1 cellular context compared by ENCODE assay signal in the genomic region with DNA sequence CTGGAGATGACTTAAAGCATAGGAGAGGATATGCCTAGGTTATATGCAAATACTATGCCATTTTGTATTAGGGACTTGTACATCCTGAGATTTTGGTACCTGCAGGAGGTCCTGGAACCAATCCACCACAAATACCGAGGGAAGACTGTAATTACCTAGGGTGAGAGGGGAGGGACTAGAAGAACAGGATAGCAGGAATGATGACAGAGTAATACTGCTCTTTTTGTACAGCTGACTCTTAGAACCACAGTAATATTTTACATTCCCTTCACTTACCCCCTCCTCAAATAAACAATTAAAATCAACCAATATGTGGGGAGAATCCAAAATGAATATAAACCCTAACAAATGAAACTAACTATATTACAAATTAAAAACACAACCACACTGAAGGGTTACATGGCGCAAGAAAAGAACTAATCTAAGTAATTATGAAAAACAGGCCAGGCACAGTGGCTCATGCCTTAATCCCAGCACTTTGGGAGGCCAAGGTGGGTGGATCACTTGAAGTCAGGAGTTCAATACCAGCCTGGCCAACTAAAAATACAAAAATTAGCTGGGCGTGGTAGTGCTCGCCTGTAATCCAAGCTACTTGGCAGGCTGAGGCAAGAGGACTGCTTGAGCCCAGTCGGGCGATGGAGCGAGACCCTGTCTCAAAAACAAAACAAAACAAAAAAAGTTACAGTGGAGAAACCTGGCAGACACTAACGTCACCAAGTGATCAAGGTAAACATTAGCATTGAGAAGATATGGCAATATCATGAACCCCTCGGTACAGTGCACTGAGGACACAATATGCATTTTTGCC.
TF ChIP-seq lines count a peak whose summit lies in the region.

No MANE protein-coding gene starts in this region.

TF ChIP-seq in HEK293, 187 proteins besides CTCF, POLR2A, EP300 and RAD21 (continued from another document):
- peak; percentile 60 for TF ChIP-seq PRDM10 (tag by site-specific recombination; IDR thresholded peaks at IDR 0.05)
- peak; percentile 46 for TF ChIP-seq ZNF335 (tag by site-specific recombination; conservative IDR thresholded peaks at IDR 0.05)
- TF ChIP-seq, protein P1, sequence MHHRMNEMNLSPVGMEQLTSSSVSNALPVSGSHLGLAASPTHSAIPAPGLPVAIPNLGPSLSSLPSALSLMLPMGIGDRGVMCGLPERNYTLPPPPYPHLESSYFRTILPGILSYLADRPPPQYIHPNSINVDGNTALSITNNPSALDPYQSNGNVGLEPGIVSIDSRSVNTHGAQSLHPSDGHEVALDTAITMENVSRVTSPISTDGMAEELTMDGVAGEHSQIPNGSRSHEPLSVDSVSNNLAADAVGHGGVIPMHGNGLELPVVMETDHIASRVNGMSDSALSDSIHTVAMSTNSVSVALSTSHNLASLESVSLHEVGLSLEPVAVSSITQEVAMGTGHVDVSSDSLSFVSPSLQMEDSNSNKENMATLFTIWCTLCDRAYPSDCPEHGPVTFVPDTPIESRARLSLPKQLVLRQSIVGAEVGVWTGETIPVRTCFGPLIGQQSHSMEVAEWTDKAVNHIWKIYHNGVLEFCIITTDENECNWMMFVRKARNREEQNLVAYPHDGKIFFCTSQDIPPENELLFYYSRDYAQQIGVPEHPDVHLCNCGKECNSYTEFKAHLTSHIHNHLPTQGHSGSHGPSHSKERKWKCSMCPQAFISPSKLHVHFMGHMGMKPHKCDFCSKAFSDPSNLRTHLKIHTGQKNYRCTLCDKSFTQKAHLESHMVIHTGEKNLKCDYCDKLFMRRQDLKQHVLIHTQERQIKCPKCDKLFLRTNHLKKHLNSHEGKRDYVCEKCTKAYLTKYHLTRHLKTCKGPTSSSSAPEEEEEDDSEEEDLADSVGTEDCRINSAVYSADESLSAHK (tag by site-specific recombination; IDR thresholded peaks at IDR 0.05), result no peak
- TF ChIP-seq ZNF777 (tag by site-specific recombination; IDR thresholded peaks at IDR 0.05; ENCODE audit: borderline replicate concordance), result no peak
- no peak for TF ChIP-seq BCL11B (tag by site-specific recombination; IDR thresholded peaks at IDR 0.05; ENCODE audit: low read depth)
- peak; percentile 16; the same call in 1 of the 2 replicates for TF ChIP-seq OSR2 (tag by site-specific recombination; IDR thresholded peaks at IDR 0.05)
- TF ChIP-seq ZSCAN16 (tag by site-specific recombination; IDR thresholded peaks at IDR 0.05), result no peak
- TF ChIP-seq ZNF529 (tag by site-specific recombination; IDR thresholded peaks at IDR 0.05; ENCODE audit: insufficient replicate concordance), result no peak
